Comparison of ENCODE assay signal across 10 cellular contexts in the genomic region with DNA sequence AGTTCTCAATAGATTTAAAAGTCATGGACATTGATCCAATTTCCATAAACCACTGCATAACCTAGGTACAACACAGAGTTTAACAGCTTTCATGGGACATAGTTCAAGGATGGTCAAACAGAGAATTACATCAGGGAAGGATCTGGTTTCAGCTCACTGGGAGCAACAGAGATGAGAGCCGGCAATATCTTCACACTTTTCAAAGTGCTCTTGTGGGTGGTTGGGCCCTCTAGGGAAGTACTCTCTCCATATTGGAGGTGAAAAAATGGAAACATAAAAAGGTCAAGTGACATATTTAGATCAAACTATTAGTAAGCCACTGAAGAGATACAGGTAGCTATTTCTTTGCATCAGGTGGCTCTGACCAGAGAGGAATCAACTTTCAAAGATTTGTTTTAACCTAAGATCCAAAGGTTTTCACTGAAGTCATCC.
DNase-seq lines count a peak whose midpoint lies in the region; ATAC-seq and TF ChIP-seq lines count a peak whose summit lies in the region.
"Had no signal": no experiment of that assay in that cellular context is flagged by ENCODE, and none has a peak within 500 bp of the region (broad histone marks: within the 10 kb centered on the region; RNA-seq: fewer than 3 reads in every experiment).

No MANE protein-coding gene starts in this region.

- no peak for TF ChIP-seq POLR2A in testis (IDR thresholded peaks at IDR 0.05)

- no peak overlapping the region for H3K9ac ChIP-seq in Karpas-422 (ENCODE audit: low read length)

- H3K27me3 Mint-ChIP-seq in activated naive CD8-positive, alpha-beta T cell = no peaks in the 10 kb centered on the region

- H3K9me3 ChIP-seq in testis = no peaks in the 10 kb centered on the region
- peaks cover 15% of the 10 kb centered on the region; the same call in 1 of the 2 replicates for H3K9me3 ChIP-seq in Karpas-422 (ENCODE audit: low read length)
- H3K9me3 ChIP-seq: upper lobe of right lung had no signal

- H3K27me3 ChIP-seq in ACC112 (ENCODE audit: insufficient read depth, low read length) = no peaks in the 10 kb centered on the region
- H3K27me3 ChIP-seq in testis = no peaks in the 10 kb centered on the region
- H3K27me3 ChIP-seq in Karpas-422 (ENCODE audit: low read length) = no peaks in the 10 kb centered on the region
- H3K27me3 ChIP-seq: upper lobe of right lung had no signal

- no peaks in the 10 kb centered on the region for H3K36me3 ChIP-seq in ACC112 (ENCODE audit: insufficient read depth, low read length)
- H3K36me3 ChIP-seq in testis (ENCODE audit: low read depth, missing control alignments) = no peaks in the 10 kb centered on the region
- no peaks in the 10 kb centered on the region for H3K36me3 ChIP-seq in Karpas-422 (ENCODE audit: insufficient read depth, low read length)
- H3K36me3 ChIP-seq: upper lobe of right lung had no signal

- peak overlapping the region; percentile 72 for H3K4me3 Mint-ChIP-seq in activated naive CD8-positive, alpha-beta T cell

- H3K4me1 ChIP-seq in ACC112 (ENCODE audit: control insufficient read depth, insufficient read depth, low read length, unreplicated experiment) (peaks cover 25% of the 10 kb centered on the region), testis (no peaks in the 10 kb centered on the region), Karpas-422 (ENCODE audit: low read length) (no peaks in the 10 kb centered on the region)

- no peak overlapping the region for H3K4me2 ChIP-seq in Karpas-422 (ENCODE audit: low read depth, low read length, poor library complexity, severe bottlenecking)

- H2AFZ ChIP-seq in ACC112 (ENCODE audit: low read length, unreplicated experiment) (peak overlapping the region; percentile 4), Karpas-422 (ENCODE audit: low read length) (no peak overlapping the region)

- H3K27ac ChIP-seq in ACC112 (ENCODE audit: low read depth, low read length) (peak overlapping the region; percentile 82), testis (no peak overlapping the region), Karpas-422 (ENCODE audit: low read length) (no peak overlapping the region)
- H3K27ac ChIP-seq: upper lobe of right lung had no signal

- peaks cover 70% of the 10 kb centered on the region for H3K4me1 Mint-ChIP-seq in activated naive CD8-positive, alpha-beta T cell (ENCODE audit: low read depth)

- intact Hi-C loops in testis (cut with DNase I; ENCODE audit: low total_unique reads) = no loop called here

- H3K79me2 ChIP-seq in ACC112 (ENCODE audit: control insufficient read depth, insufficient read depth, low read length, unreplicated experiment) = no peaks in the 10 kb centered on the region
- no peaks in the 10 kb centered on the region for H3K79me2 ChIP-seq in Karpas-422 (ENCODE audit: low read length)

- peak overlapping the region; percentile 99 for H3K27ac Mint-ChIP-seq in activated naive CD8-positive, alpha-beta T cell

- H3K9me3 Mint-ChIP-seq in activated naive CD8-positive, alpha-beta T cell (ENCODE audit: low read depth) = no peaks in the 10 kb centered on the region

- peak; percentile 14 for ATAC-seq in GM18907 (IDR thresholded peaks at IDR 0.05; ENCODE audit: unreplicated experiment)
- ATAC-seq in HG03432 (IDR thresholded peaks at IDR 0.05; ENCODE audit: unreplicated experiment) = peak; percentile 19
- ATAC-seq: upper lobe of right lung had no signal

- no peak for TF ChIP-seq CTCF in testis (IDR thresholded peaks at IDR 0.05)

- H4K20me1 ChIP-seq in Karpas-422 (ENCODE audit: insufficient read depth, low read depth, low read length) = no peaks in the 10 kb centered on the region

- H3K9me2 ChIP-seq in Karpas-422 (replicated peaks; ENCODE audit: insufficient read depth, low read length) = no peaks in the 10 kb centered on the region

- H3K4me3 ChIP-seq in ACC112 (ENCODE audit: low read depth, low read length) (peak overlapping the region; percentile 7; the same call in 1 of the 2 replicates), testis (no peak overlapping the region), Karpas-422 (ENCODE audit: low read length) (no peak overlapping the region)
- H3K4me3 ChIP-seq: upper lobe of right lung had no signal

- DNase-seq in mucosa of gallbladder (ENCODE audit: low spot score) = no peak
- no peak for DNase-seq in NCI-H345 treated with DMSO at 0.1 percent for 48 hours (lab: John Stamatoyannopoulos, UW; ENCODE audit: unreplicated experiment)
- no peak for DNase-seq in testis
- DNase-seq in Karpas-422 = no peak
- DNase-seq: GOT3, upper lobe of right lung had no signal

- peaks cover 6% of the 10 kb centered on the region for H3K36me3 Mint-ChIP-seq in activated naive CD8-positive, alpha-beta T cell

- WGBS in testis, 2 donors = 71 to 72% methylated on average over 1 of the region's 1 CpG
